ENCODE assay signal across 8 cellular contexts in the genomic region with DNA sequence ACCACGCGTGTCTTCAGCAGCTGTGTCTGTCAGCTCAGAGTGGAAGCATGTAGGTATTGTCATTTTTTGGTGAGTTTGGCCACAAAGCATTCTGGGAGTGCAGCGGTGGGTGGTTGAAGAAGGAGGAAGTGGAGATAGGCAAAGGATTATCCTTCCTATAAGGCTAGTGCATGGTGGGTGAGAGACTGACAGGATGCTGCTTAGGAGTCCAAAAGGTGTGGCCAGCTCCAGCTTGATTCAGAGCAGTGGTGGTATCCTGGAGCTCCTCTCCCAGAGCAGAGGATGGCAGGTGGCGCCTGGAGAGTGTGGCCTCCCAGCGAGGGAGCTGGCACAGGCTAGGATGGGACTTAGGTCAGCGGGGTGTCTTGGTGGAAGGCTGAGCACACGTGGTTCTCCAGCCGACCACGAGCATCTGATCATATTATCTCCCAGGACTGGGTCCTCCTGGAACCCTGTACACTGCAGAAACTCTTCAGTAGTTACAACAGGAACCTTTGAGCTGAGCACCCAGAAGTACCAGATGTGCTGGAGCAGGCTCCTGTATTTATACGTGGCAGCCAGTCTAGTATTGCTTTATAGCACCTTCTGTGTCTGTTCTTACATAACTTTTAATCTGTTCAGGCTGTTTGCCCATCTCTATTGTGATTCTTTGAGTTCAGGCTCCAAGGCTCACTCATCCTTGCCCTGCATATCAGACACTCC. TPM values are rescaled to one million over a fixed set of nuclear protein-coding genes. Genes with fewer than 3 reads are reported as not detected.
DNase-seq lines count a peak whose midpoint lies in the region; ATAC-seq, FAIRE-seq and TF ChIP-seq lines count a peak whose summit lies in the region.

No MANE protein-coding gene starts in this region.

- H3K36me3 ChIP-seq in GM12878 (ENCODE audit: control insufficient read depth in 2 of 2, insufficient read depth in 2 of 2, low read length in 1 of 2) (peaks cover 3 to 14% of the 10 kb centered on the region in 2 experiments; a peak in 3 of 4 replicates), mucosa of rectum (ENCODE audit: control insufficient read depth in 2 of 2, insufficient read depth in 2 of 2, low read length in 2 of 2) (peaks cover 14 to 16% of the 10 kb centered on the region in 2 donors)

- H3K4me3 ChIP-seq in AG09309 (ENCODE audit: control insufficient read depth, low read depth, low read length) (no peak overlapping the region), GM12878 (no peak overlapping the region), mucosa of rectum (ENCODE audit: low read length in 2 of 2) (no peak overlapping the region), lower leg skin (ENCODE audit: low read depth, poor library complexity, severe bottlenecking) (no peak overlapping the region)

- SMC1A ChIA-PET in GM12878 (lab: Charles Lee; ENCODE audit: uncharacterized antibody, unreplicated experiment) = interaction anchor here (0.6 to 1.7 kb wide), 11 partner anchors 21 to 160 kb away, joined by 3 to 5 read pairs (median 3); partner anchors contain the start of genes LTC4S and MAML1

- peaks cover 30% of the 10 kb centered on the region for H3K4me1 ChIP-seq in GM12878 (ENCODE audit: control insufficient read depth, insufficient read depth, low read length)
- H3K4me1 ChIP-seq in mucosa of rectum (ENCODE audit: control insufficient read depth in 2 of 2, insufficient read depth in 2 of 2, low read length in 2 of 2) = peaks cover 27 to 35% of the 10 kb centered on the region in 2 donors

- POLR2A ChIA-PET in GM12878 (lab: Charles Lee) = interaction anchor here (1.0 to 2.3 kb wide), 3 partner anchors 30 to 64 kb away, joined by 3 to 6 read pairs (median 5); partner anchors contain the start of genes MAML1 and SQSTM1

- peaks cover 40% of the 10 kb centered on the region for H3K79me2 ChIP-seq in GM12878 (ENCODE audit: control insufficient read depth, insufficient read depth, low read length)

- peak overlapping the region; percentile 30; the same call in 1 of the 2 replicates for H3K4me2 ChIP-seq in GM12878 (ENCODE audit: control insufficient read depth, insufficient read depth)

- H4K20me1 ChIP-seq in GM12878 (ENCODE audit: control insufficient read depth, insufficient read depth) = peaks cover 4% of the 10 kb centered on the region; the same call in 1 of the 2 replicates

- no peaks in the 10 kb centered on the region for H3K27me3 Mint-ChIP-seq in Calu3 (ENCODE audit: unreplicated experiment)

- TF ChIP-seq RAD21 in GM12878 (IDR thresholded peaks at IDR 0.05; ENCODE audit: insufficient read depth, low read depth, low read length) = no peak

- CTCF ChIA-PET in GM12878 (lab: Yijun Ruan, JAX) (interaction anchor here (0.6 to 2.6 kb wide), 33 partner anchors 8 to 528 kb away, joined by 3 to 25 read pairs (median 5); partner anchors contain the start of genes LTC4S and MAML1), Calu3 (lab: Charles Lee) (interaction anchor here (0.9 to 2.1 kb wide), 3 partner anchors 34 to 213 kb away, joined by 3 to 8 read pairs (median 4); no protein-coding TSS in a partner anchor)

- no peaks in the 10 kb centered on the region for H3K27me3 ChIP-seq in GM12878 (replicated peaks in 1 of 2; ENCODE audit: control insufficient read depth in 2 of 2, insufficient read depth in 2 of 2, low read length in 1 of 2)
- no peaks in the 10 kb centered on the region for H3K27me3 ChIP-seq in mucosa of rectum (ENCODE audit: control insufficient read depth in 2 of 2, insufficient read depth in 2 of 2, low read length in 2 of 2)

- in situ Hi-C loops in GM12878 (cut with MboI) = no loop called here

- intact Hi-C loops in GM12878 (cut with micrococcal nuclease; ENCODE audit: unreplicated experiment) = loop anchor here (5.0 to 10.0 kb wide), 2 partner anchors 35 to 213 kb away; no protein-coding TSS in a partner anchor
- intact Hi-C loops in lower leg skin (cut with DNase I; ENCODE audit: low total_unique reads) = no loop called here
- intact Hi-C loops in Calu3 (cut with micrococcal nuclease; ENCODE audit: unreplicated experiment) = loop anchor here (5.0 kb wide), 1 partner anchor 60 kb away; the partner anchor contains the start of gene SQSTM1

- H3K27ac ChIP-seq in GM12878 (ENCODE audit: control insufficient read depth, insufficient read depth) (peak overlapping the region; percentile 27), mucosa of rectum (ENCODE audit: low read depth in 2 of 2, low read length in 2 of 2) (peak overlapping the region; percentile 7 to 65)

- DNase-seq in AG09309 (ENCODE audit: low read depth) = peak; percentile 63
- no peak for DNase-seq in GM12891 (ENCODE audit: insufficient read length, low spot score)
- DNase-seq in NCI-H82 treated with DMSO at 0.1 percent for 48 hours (lab: John Stamatoyannopoulos, UW; ENCODE audit: unreplicated experiment) = peak; percentile 4
- DNase-seq in GM12878 (ENCODE audit: low read depth, low spot score) = peak; percentile 12
- no peak for DNase-seq in lower leg skin (ENCODE audit: low spot score in 2 of 2)
- no peak for DNase-seq in NCI-H1436 treated with DMSO at 0.1 percent for 48 hours (lab: John Stamatoyannopoulos, UW)
- no peak for DNase-seq in Calu3

- peaks cover 46% of the 10 kb centered on the region for H3K4me1 Mint-ChIP-seq in Calu3 (ENCODE audit: low read depth, unreplicated experiment)

- TF ChIP-seq POLR2A in GM12891 (IDR thresholded peaks at IDR 0.05; ENCODE audit: low read depth, low read length) (no peak), GM12878 (IDR thresholded peaks at IDR 0.05; ENCODE audit: low read depth, low read length) (no peak), lower leg skin (IDR thresholded peaks at IDR 0.05) (no peak)

- H3K36me3 Mint-ChIP-seq in Calu3 (ENCODE audit: insufficient read depth, unreplicated experiment) = peaks cover 14% of the 10 kb centered on the region

- H3K27ac Mint-ChIP-seq in Calu3 (ENCODE audit: unreplicated experiment) = no peak overlapping the region

- FAIRE-seq in GM12891 (lab: Jason Lieb, UNC) = peak; percentile 75
- no peak for FAIRE-seq in GM12878 (lab: Jason Lieb, UNC)

- ATAC-seq in GM12878 = peak; percentile 72

- H2AFZ ChIP-seq in GM12878 (ENCODE audit: control insufficient read depth, low read depth, low read length) = no peak overlapping the region

- H3K9me3 Mint-ChIP-seq in Calu3 (ENCODE audit: low read depth, unreplicated experiment) = no peaks in the 10 kb centered on the region

- no peak overlapping the region for H3K4me3 Mint-ChIP-seq in Calu3 (ENCODE audit: low read depth, unreplicated experiment)

- H3K9ac ChIP-seq in GM12878 (ENCODE audit: control insufficient read depth, insufficient read depth, low read length) (no peak overlapping the region), mucosa of rectum (ENCODE audit: low read depth in 1 of 2, low read length in 2 of 2) (peak overlapping the region in 1 of 2 donors; percentile 9)

- H3K9me3 ChIP-seq in GM12878 (replicated peaks; ENCODE audit: control insufficient read depth, insufficient read depth, low read length) = no peaks in the 10 kb centered on the region
- no peaks in the 10 kb centered on the region for H3K9me3 ChIP-seq in mucosa of rectum (ENCODE audit: control insufficient read depth in 2 of 2, low read length in 2 of 2)

- RAD21 ChIA-PET in GM12878 (lab: Charles Lee; ENCODE audit: unreplicated experiment) = interaction anchor here (1.0 to 2.0 kb wide), 8 partner anchors 22 to 330 kb away, joined by 3 to 9 read pairs (median 6); partner anchors contain the start of genes HNRNPH1 and MAML1

- 37% methylated on average over 10 of the region's 10 CpGs for WGBS in GM12878 (ENCODE audit: insufficient coverage, insufficient replicate concordance, low lambda C conversion rate, missing lambda C conversion rate)
- WGBS in lower leg skin, 2 donors = 36 to 42% methylated on average over 10 of the region's 10 CpGs

- no peak for TF ChIP-seq EP300 in GM12878 (IDR thresholded peaks at IDR 0.05; ENCODE audit: borderline replicate concordance in 1 of 2, control insufficient read depth in 1 of 2, low read depth in 2 of 2, low read length in 2 of 2)

- BruUV-seq in GM12878 (replicated peaks; lab: Mats Ljungman, UMichigan) (no TSS peak), Calu3 (replicated peaks; lab: Mats Ljungman, UMichigan) (no TSS peak)

- TF ChIP-seq CTCF in AG09309 (IDR thresholded peaks at IDR 0.05; ENCODE audit: control insufficient read depth, insufficient read depth, low read depth, low read length, missing control alignments) (no peak), GM12878 (IDR thresholded peaks at IDR 0.05 in 2 of 3, conservative IDR thresholded peaks at IDR 0.05 in 1 of 3; ENCODE audit: control insufficient read depth in 2 of 3, extremely low read depth in 1 of 3, insufficient read depth in 1 of 3, low read depth in 3 of 3, low read length in 3 of 3) (no peak), lower leg skin (IDR thresholded peaks at IDR 0.05) (no peak), Calu3 (IDR thresholded peaks at IDR 0.05; ENCODE audit: unreplicated experiment) (no peak)

RNA-seq across cellular contexts. Expression of gene MAML1, which starts 29.6 kb away (rescaled TPM):
- 7.9 TPM for polyA plus RNA-seq in GM12891 (2012; ENCODE audit: low read depth, missing spikeins)
- total RNA-seq in GM12878 (2013; cell fraction: nucleolus; rRNA removed) = 22.7 and 24.8 TPM in 2 replicates
- 9.1 and 16.4 TPM in 2 replicates for total RNA-seq in GM12878 (2014; rRNA removed)
- 7.4 and 7.9 TPM in 2 replicates for total RNA-seq in GM12878 (2014; rRNA removed; fragmentation: Illumina TruSeq; extraction: Trizol)
- total RNA-seq in GM12878 (2021) = 23.1 and 23.9 TPM in 2 replicates
- 5.3 TPM for polyA plus RNA-seq in GM12878 (2011; ENCODE audit: low read depth)
- polyA plus RNA-seq in GM12878 (2011; rRNA removed) = 3.4 and 6.5 TPM in 2 replicates
- 6.6 and 7.5 TPM in 2 replicates for polyA plus RNA-seq in GM12878 (2011; cell fraction: cytosol; rRNA removed)
- polyA plus RNA-seq in GM12878 (2011; cell fraction: nucleus; rRNA removed) = 14.3 and 16.4 TPM in 2 replicates
- 9.6 and 11.2 TPM in 2 replicates for polyA plus RNA-seq in GM12878 (2012)
- polyA plus RNA-seq in GM12878 (2014; fragmentation: Illumina TruSeq; extraction: Trizol) = 13.8 and 17.2 TPM in 2 replicates
- 1 to 10 TPM in 1 of 2 experiments, under 1 TPM in 1; 0.42 to 1.2 TPM for polyA plus RNA-seq in GM12878 (2014; fragmentation: Nextera tagmentation; extraction: Ambion mirVana)
- 19.5 and 21.1 TPM in 2 replicates for polyA plus RNA-seq in GM12878 (2014; rRNA removed)
- 1 to 10 TPM; 7.0 to 7.1 TPM for polyA plus RNA-seq in GM12878 (2016; fragmentation: Nextera tagmentation; extraction: Ambion mirVana)
- polyA minus RNA-seq in GM12878 (2011; rRNA and poly(A)+ RNA removed) = 6.3 and 7.7 TPM in 2 replicates
- polyA minus RNA-seq in GM12878 (2011; cell fraction: cytosol; rRNA and poly(A)+ RNA removed) = 4.1 and 5.6 TPM in 2 replicates
- 7.6 and 16.6 TPM in 2 replicates for polyA minus RNA-seq in GM12878 (2011; cell fraction: nucleus; rRNA and poly(A)+ RNA removed)
- 10 to 100 TPM; 25.5 to 46.8 (median 31.5) TPM for total RNA-seq in lower leg skin
- total RNA-seq in Calu3 (2022) = 37.0 and 38.5 TPM in 2 replicates

RNA-seq across cellular contexts. Expression of gene LTC4S, which starts 31.6 kb away (rescaled TPM):
- polyA plus RNA-seq in GM12891 (2012; ENCODE audit: low read depth, missing spikeins) = not detected
- total RNA-seq in GM12878 (2013; cell fraction: nucleolus; rRNA removed) = 1.1 and 1.8 TPM in 2 replicates
- total RNA-seq in GM12878 (2014; rRNA removed) (1.1 and 1.8 TPM in 2 replicates), GM12878 (2014; rRNA removed; fragmentation: Illumina TruSeq; extraction: Trizol) (not detected in 2 replicates), GM12878 (2021) (2.0 and 3.6 TPM in 2 replicates), lower leg skin (10 to 100 TPM in 2 of 4 donors, 1 to 10 TPM in 2; 3.5 to 14.8 (median 9.6) TPM), Calu3 (2022) (2.2 and 4.9 TPM in 2 replicates)
- not detected for polyA plus RNA-seq in GM12878 (2011; ENCODE audit: low read depth)
- polyA plus RNA-seq in GM12878 (2011; rRNA removed) (not detected in 2 replicates), GM12878 (2014; fragmentation: Illumina TruSeq; extraction: Trizol) (not detected in 2 replicates), GM12878 (2014; fragmentation: Nextera tagmentation; extraction: Ambion mirVana) (not detected), GM12878 (2014; rRNA removed) (1.6 and 2.0 TPM in 2 replicates), GM12878 (2016; fragmentation: Nextera tagmentation; extraction: Ambion mirVana) (1 to 10 TPM in 1 of 2 experiments, under 1 TPM in 1; 0.78 to 1.3 TPM)
- polyA plus RNA-seq in GM12878 (2011; cell fraction: cytosol; rRNA removed) = 0.13 and 0.20 TPM in 2 replicates
- polyA plus RNA-seq in GM12878 (2011; cell fraction: nucleus; rRNA removed) = 0.33 and 0.50 TPM in 2 replicates
- 0.66 TPM in 1 of 2 replicates, not detected in the other for polyA plus RNA-seq in GM12878 (2012)
- polyA minus RNA-seq in GM12878 (2011; rRNA and poly(A)+ RNA removed) = not detected in 2 replicates
- not detected in 2 replicates for polyA minus RNA-seq in GM12878 (2011; cell fraction: cytosol; rRNA and poly(A)+ RNA removed)
- 0.73 and 0.77 TPM in 2 replicates for polyA minus RNA-seq in GM12878 (2011; cell fraction: nucleus; rRNA and poly(A)+ RNA removed)

RNA-seq across cellular contexts. Expression of gene MGAT4B, which starts 44.4 kb away (rescaled TPM):
- 27.7 TPM for polyA plus RNA-seq in GM12891 (2012; ENCODE audit: low read depth, missing spikeins)
- 94.1 and 97.6 TPM in 2 replicates for total RNA-seq in GM12878 (2013; cell fraction: nucleolus; rRNA removed)
- total RNA-seq in GM12878 (2014; rRNA removed) (44.7 and 46.0 TPM in 2 replicates), GM12878 (2014; rRNA removed; fragmentation: Illumina TruSeq; extraction: Trizol) (25.2 and 34.4 TPM in 2 replicates), GM12878 (2021) (66.2 and 82.5 TPM in 2 replicates), lower leg skin (100 to 1,000 TPM in 2 of 4 donors, 10 to 100 TPM in 2; 86.3 to 113 (median 101) TPM), Calu3 (2022) (610 and 613 TPM in 2 replicates)
- polyA plus RNA-seq in GM12878 (2011; ENCODE audit: low read depth) = 24.6 TPM
- polyA plus RNA-seq in GM12878 (2011; rRNA removed) (24.5 and 42.8 TPM in 2 replicates), GM12878 (2014; fragmentation: Illumina TruSeq; extraction: Trizol) (27.2 and 33.3 TPM in 2 replicates), GM12878 (2014; fragmentation: Nextera tagmentation; extraction: Ambion mirVana) (under 1 TPM in 1 of 2 experiments, not detected in 1; 0.60 TPM), GM12878 (2014; rRNA removed) (59.3 and 69.7 TPM in 2 replicates), GM12878 (2016; fragmentation: Nextera tagmentation; extraction: Ambion mirVana) (1 to 10 TPM; 7.6 to 8.3 TPM)
- 57.3 and 70.6 TPM in 2 replicates for polyA plus RNA-seq in GM12878 (2011; cell fraction: cytosol; rRNA removed)
- 263 and 274 TPM in 2 replicates for polyA plus RNA-seq in GM12878 (2011; cell fraction: nucleus; rRNA removed)
- 44.2 and 50.9 TPM in 2 replicates for polyA plus RNA-seq in GM12878 (2012)
- polyA minus RNA-seq in GM12878 (2011; rRNA and poly(A)+ RNA removed) = 41.5 and 69.5 TPM in 2 replicates
- polyA minus RNA-seq in GM12878 (2011; cell fraction: cytosol; rRNA and poly(A)+ RNA removed) = 23.1 and 28.3 TPM in 2 replicates
- polyA minus RNA-seq in GM12878 (2011; cell fraction: nucleus; rRNA and poly(A)+ RNA removed) = 83.3 and 122 TPM in 2 replicates

RNA-seq across cellular contexts. Expression of gene SQSTM1, which starts 58.5 kb away (rescaled TPM):
- polyA plus RNA-seq in GM12891 (2012; ENCODE audit: low read depth, missing spikeins) = 108 TPM
- total RNA-seq in GM12878 (2013; cell fraction: nucleolus; rRNA removed) = 109 and 123 TPM in 2 replicates
- total RNA-seq in GM12878 (2014; rRNA removed) (127 and 138 TPM in 2 replicates), GM12878 (2014; rRNA removed; fragmentation: Illumina TruSeq; extraction: Trizol) (43.7 and 45.0 TPM in 2 replicates), GM12878 (2021) (105 and 106 TPM in 2 replicates), lower leg skin (100 to 1,000 TPM; 263 to 508 (median 298) TPM), Calu3 (2022) (1,023 and 1,145 TPM in 2 replicates)
- 45.8 TPM for polyA plus RNA-seq in GM12878 (2011; ENCODE audit: low read depth)
- polyA plus RNA-seq in GM12878 (2011; rRNA removed) (33.6 and 53.8 TPM in 2 replicates), GM12878 (2014; fragmentation: Illumina TruSeq; extraction: Trizol) (23.8 and 54.0 TPM in 2 replicates), GM12878 (2014; fragmentation: Nextera tagmentation; extraction: Ambion mirVana) (1 to 10 TPM; 6.3 to 8.1 TPM), GM12878 (2014; rRNA removed) (70.1 and 75.3 TPM in 2 replicates), GM12878 (2016; fragmentation: Nextera tagmentation; extraction: Ambion mirVana) (100 to 1,000 TPM; 117 to 127 TPM)
- 81.2 and 91.2 TPM in 2 replicates for polyA plus RNA-seq in GM12878 (2011; cell fraction: cytosol; rRNA removed)
- polyA plus RNA-seq in GM12878 (2011; cell fraction: nucleus; rRNA removed) = 114 and 124 TPM in 2 replicates
- 128 and 145 TPM in 2 replicates for polyA plus RNA-seq in GM12878 (2012)
- polyA minus RNA-seq in GM12878 (2011; rRNA and poly(A)+ RNA removed) = 32.2 and 65.4 TPM in 2 replicates
- polyA minus RNA-seq in GM12878 (2011; cell fraction: cytosol; rRNA and poly(A)+ RNA removed) = 73.9 and 76.5 TPM in 2 replicates
- polyA minus RNA-seq in GM12878 (2011; cell fraction: nucleus; rRNA and poly(A)+ RNA removed) = 135 and 203 TPM in 2 replicates

Comparison
In these comparisons a context has a peak if more than half of its experiments do, and no peak if none do; other contexts are left out.
1. DNase-seq: peak in AG09309 (single experiment), NCI-H82 treated with DMSO at 0.1 percent for 48 hours (single experiment) and GM12878 (single experiment); none in GM12891 (single experiment), lower leg skin (0 of 2), NCI-H1436 treated with DMSO at 0.1 percent for 48 hours (single experiment) and Calu3 (single experiment).